Comparison of ENCODE assay signal across 8 cellular contexts in the genomic region with DNA sequence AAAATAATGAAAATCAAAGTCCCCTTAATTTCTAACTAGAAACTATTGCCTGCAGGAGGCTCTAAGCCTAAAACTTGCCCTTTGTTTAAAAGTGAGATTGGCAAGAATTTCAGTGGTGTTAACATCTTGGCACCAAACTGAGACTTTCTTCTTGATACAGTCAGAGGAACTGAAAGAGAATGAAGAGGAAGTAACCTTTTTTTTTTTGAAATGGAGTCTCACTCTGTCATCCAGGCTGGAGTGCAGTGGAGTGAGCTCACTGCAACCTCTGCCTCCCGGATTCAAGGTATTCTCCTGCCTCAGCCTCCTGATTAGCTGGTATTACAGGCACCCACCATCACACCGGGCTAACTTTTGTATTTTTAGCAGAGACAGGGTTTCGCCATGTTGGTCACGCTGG. TPM values are rescaled to one million over a fixed set of nuclear protein-coding genes. Genes with fewer than 3 reads are reported as not detected.
DNase-seq lines count a peak whose midpoint lies in the region; ATAC-seq, FAIRE-seq and TF ChIP-seq lines count a peak whose summit lies in the region.

No MANE protein-coding gene starts in this region.

- intact Hi-C loops in left ventricle myocardium inferior (cut with micrococcal nuclease) (no loop called here), cardiac septum (cut with DNase I) (no loop called here), mammary epithelial cell (cut with micrococcal nuclease) (no loop called here), upper lobe of right lung (cut with DNase I) (no loop called here)

- no peak for DNase-seq in left ventricle myocardium inferior
- no peak for DNase-seq in cardiac septum (ENCODE audit: low spot score)
- peak; percentile 41 for DNase-seq in mammary epithelial cell
- DNase-seq in upper lobe of right lung = no peak
- DNase-seq in HK-2 (ENCODE audit: unreplicated experiment) = no peak
- DNase-seq in HTR-8/SVneo (ENCODE audit: insufficient read length, low spot score) = no peak
- no peak for DNase-seq in NCI-H1436 (lab: John Stamatoyannopoulos, UW)

- no peak for TF ChIP-seq CTCF in left ventricle myocardium inferior (IDR thresholded peaks at IDR 0.05; ENCODE audit: borderline replicate concordance)
- no peak for TF ChIP-seq CTCF in mammary epithelial cell (conservative IDR thresholded peaks at IDR 0.05 in 1 of 2, IDR thresholded peaks at IDR 0.05 in 1 of 2; ENCODE audit: extremely low read depth in 1 of 2, insufficient read depth in 1 of 2, low read depth in 1 of 2, low read length in 2 of 2)
- no peak for TF ChIP-seq CTCF in upper lobe of right lung (IDR thresholded peaks at IDR 0.05)

- H3K9me3 ChIP-seq in left ventricle myocardium inferior (replicated peaks) = no peaks in the 10 kb centered on the region
- no peaks in the 10 kb centered on the region for H3K9me3 ChIP-seq in mammary epithelial cell (replicated peaks; ENCODE audit: insufficient read depth, low read length)
- no peaks in the 10 kb centered on the region for H3K9me3 ChIP-seq in upper lobe of right lung

- H3K27me3 ChIP-seq in left ventricle myocardium inferior (ENCODE audit: low read depth) (no peaks in the 10 kb centered on the region), mammary epithelial cell (ENCODE audit: insufficient read depth, low read length) (no peaks in the 10 kb centered on the region), upper lobe of right lung (no peaks in the 10 kb centered on the region)

- no peak overlapping the region for H3K4me3 ChIP-seq in left ventricle myocardium inferior
- H3K4me3 ChIP-seq in mammary epithelial cell (replicated peaks in 1 of 3; ENCODE audit: insufficient read depth in 1 of 3, low read depth in 2 of 3, low read length in 3 of 3) = peak overlapping the region in 2 of 3 experiments; percentile 6 to 10
- no peak overlapping the region for H3K4me3 ChIP-seq in upper lobe of right lung

- peak overlapping the region; percentile 90 for H3K4me2 ChIP-seq in mammary epithelial cell (ENCODE audit: insufficient read depth, low read depth, low read length)

- no peaks in the 10 kb centered on the region for H3K36me3 ChIP-seq in left ventricle myocardium inferior
- H3K36me3 ChIP-seq in mammary epithelial cell (ENCODE audit: insufficient read depth, low read length) = no peaks in the 10 kb centered on the region
- H3K36me3 ChIP-seq in upper lobe of right lung = no peaks in the 10 kb centered on the region

- CTCF ChIA-PET in mammary epithelial cell (lab: Charles Lee; ENCODE audit: low non-redundant PET) = no interaction called here

- in situ Hi-C loops in mammary epithelial cell (cut with MboI; ENCODE audit: low sequenced_read_pairs in 2 of 2) = loop anchor here in 1 of 2 donors (25.0 kb wide), 1 partner anchor 441 kb away; the partner anchor contains the start of gene PRSS35

- peaks cover 68% of the 10 kb centered on the region for H3K79me2 ChIP-seq in mammary epithelial cell (ENCODE audit: insufficient read depth, low read length)

- H4K20me1 ChIP-seq in mammary epithelial cell (ENCODE audit: insufficient read depth, low read length) = no peaks in the 10 kb centered on the region

- H2AFZ ChIP-seq in mammary epithelial cell (ENCODE audit: low read depth, low read length) = peak overlapping the region; percentile 53

- BruUV-seq in mammary epithelial cell (replicated peaks; lab: Mats Ljungman, UMichigan) = no TSS peak

- no peak for FAIRE-seq in HTR-8/SVneo (lab: Jason Lieb, UNC)

- ATAC-seq in HG03457 (IDR thresholded peaks at IDR 0.05; ENCODE audit: unreplicated experiment) = peak; percentile 49
- ATAC-seq in upper lobe of right lung = peak; percentile 2

- dilution Hi-C loops in mammary epithelial cell (cut with HindIII; ENCODE audit: low sequenced_read_pairs) = no loop called here

- H3K9ac ChIP-seq in mammary epithelial cell (ENCODE audit: insufficient read depth, low read length) = peak overlapping the region; percentile 9

- peak overlapping the region; percentile 5 for H3K27ac ChIP-seq in left ventricle myocardium inferior (replicated peaks)
- peak overlapping the region; percentile 66 for H3K27ac ChIP-seq in mammary epithelial cell (ENCODE audit: insufficient read depth, low read depth, low read length)
- peak overlapping the region; percentile 43 for H3K27ac ChIP-seq in upper lobe of right lung

- WGBS in mammary epithelial cell (ENCODE audit: low coverage, missing lambda C conversion rate) = 0% methylated on average over 1 of the region's 4 CpGs

- H3K4me1 ChIP-seq in left ventricle myocardium inferior = peaks cover 71% of the 10 kb centered on the region
- peaks cover 28% of the 10 kb centered on the region for H3K4me1 ChIP-seq in mammary epithelial cell (ENCODE audit: insufficient read depth, low read length)
- peaks cover 33% of the 10 kb centered on the region for H3K4me1 ChIP-seq in upper lobe of right lung

RNA-seq across cellular contexts. Expression of gene DOP1A, which starts 3.6 kb away (rescaled TPM):
- total RNA-seq in left ventricle myocardium inferior (18.1 TPM), cardiac septum (23.8 TPM), mammary epithelial cell (10 to 100 TPM; 24.3 to 74.3 TPM), upper lobe of right lung (26.4 TPM)
- 6.3 TPM for polyA plus RNA-seq in mammary epithelial cell
- 50.2 TPM for polyA minus RNA-seq in mammary epithelial cell

RNA-seq across cellular contexts. Expression of gene UBE3D, which starts 5.4 kb away (rescaled TPM):
- total RNA-seq in left ventricle myocardium inferior (2.5 TPM), cardiac septum (2.2 TPM), mammary epithelial cell (1 to 10 TPM; 5.3 to 6.3 TPM), upper lobe of right lung (4.4 TPM)
- 2.9 TPM for polyA plus RNA-seq in mammary epithelial cell
- 6.5 TPM for polyA minus RNA-seq in mammary epithelial cell

Comparison
In these comparisons a context has a peak if more than half of its experiments do, and no peak if none do; other contexts are left out.
1. H3K27ac ChIP-seq: peak in every context shown above with its lines; median percentile 66 in mammary epithelial cell; 43 in upper lobe of right lung; 5 in left ventricle myocardium inferior.
2. H3K4me3 ChIP-seq: peak in mammary epithelial cell (2 of 3); none in left ventricle myocardium inferior (single experiment) and upper lobe of right lung (single experiment).